In genomic region chr14:93035917-93036651, GRCh38 we compare ENCODE assay signal across 1 cellular context.
TF ChIP-seq lines count a peak whose summit lies in the region.

No MANE protein-coding gene starts in this region.

TF ChIP-seq in HepG2, 621 proteins besides CTCF, POLR2A, EP300 and RAD21 (continued from another document and continues in another):
- TF ChIP-seq KDM6A (CRISPR knock-in tag; IDR thresholded peaks at IDR 0.05; ENCODE audit: low read depth), result peak; percentile 71
- TF ChIP-seq ZNF446 (CRISPR knock-in tag; IDR thresholded peaks at IDR 0.05), result no peak
- TF ChIP-seq ZNF124 (CRISPR knock-in tag; IDR thresholded peaks at IDR 0.05), result no peak
- peak; percentile 46; the same call in 1 of the 2 replicates for TF ChIP-seq ZFP90 (CRISPR knock-in tag; IDR thresholded peaks at IDR 0.05; ENCODE audit: borderline replicate concordance)
- peak; percentile 53; the same call in 1 of the 2 replicates for TF ChIP-seq ELF3 (CRISPR knock-in tag; IDR thresholded peaks at IDR 0.05)
- TF ChIP-seq NFKBIZ (CRISPR knock-in tag; IDR thresholded peaks at IDR 0.05), result no peak
- no peak for TF ChIP-seq SYNCRIP (IDR thresholded peaks at IDR 0.05; ENCODE audit: insufficient read depth, low read depth, low read length)
- TF ChIP-seq ZNF367 (CRISPR knock-in tag; IDR thresholded peaks at IDR 0.05; ENCODE audit: borderline replicate concordance), result no peak
- TF ChIP-seq, protein P1, sequence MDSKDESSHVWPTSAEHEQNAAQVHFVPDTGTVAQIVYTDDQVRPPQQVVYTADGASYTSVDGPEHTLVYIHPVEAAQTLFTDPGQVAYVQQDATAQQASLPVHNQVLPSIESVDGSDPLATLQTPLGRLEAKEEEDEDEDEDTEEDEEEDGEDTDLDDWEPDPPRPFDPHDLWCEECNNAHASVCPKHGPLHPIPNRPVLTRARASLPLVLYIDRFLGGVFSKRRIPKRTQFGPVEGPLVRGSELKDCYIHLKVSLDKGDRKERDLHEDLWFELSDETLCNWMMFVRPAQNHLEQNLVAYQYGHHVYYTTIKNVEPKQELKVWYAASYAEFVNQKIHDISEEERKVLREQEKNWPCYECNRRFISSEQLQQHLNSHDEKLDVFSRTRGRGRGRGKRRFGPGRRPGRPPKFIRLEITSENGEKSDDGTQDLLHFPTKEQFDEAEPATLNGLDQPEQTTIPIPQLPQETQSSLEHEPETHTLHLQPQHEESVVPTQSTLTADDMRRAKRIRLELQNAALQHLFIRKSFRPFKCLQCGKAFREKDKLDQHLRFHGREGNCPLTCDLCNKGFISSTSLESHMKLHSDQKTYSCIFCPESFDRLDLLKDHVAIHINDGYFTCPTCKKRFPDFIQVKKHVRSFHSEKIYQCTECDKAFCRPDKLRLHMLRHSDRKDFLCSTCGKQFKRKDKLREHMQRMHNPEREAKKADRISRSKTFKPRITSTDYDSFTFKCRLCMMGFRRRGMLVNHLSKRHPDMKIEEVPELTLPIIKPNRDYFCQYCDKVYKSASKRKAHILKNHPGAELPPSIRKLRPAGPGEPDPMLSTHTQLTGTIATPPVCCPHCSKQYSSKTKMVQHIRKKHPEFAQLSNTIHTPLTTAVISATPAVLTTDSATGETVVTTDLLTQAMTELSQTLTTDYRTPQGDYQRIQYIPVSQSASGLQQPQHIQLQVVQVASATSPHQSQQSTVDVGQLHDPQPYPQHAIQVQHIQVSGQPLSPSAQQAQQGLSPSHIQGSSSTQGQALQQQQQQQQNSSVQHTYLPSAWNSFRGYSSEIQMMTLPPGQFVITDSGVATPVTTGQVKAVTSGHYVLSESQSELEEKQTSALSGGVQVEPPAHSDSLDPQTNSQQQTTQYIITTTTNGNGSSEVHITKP (CRISPR knock-in tag; IDR thresholded peaks at IDR 0.05; ENCODE audit: low read depth), result peak; percentile 30; the same call in 1 of the 2 replicates
- peak; percentile 73; the same call in 1 of the 2 replicates for TF ChIP-seq ZBTB3 (CRISPR knock-in tag; IDR thresholded peaks at IDR 0.05; ENCODE audit: borderline replicate concordance, low read depth)
- 0 out of 2 replicates have a peak, but pooled peaks have one; percentile 31 for TF ChIP-seq ZNF772 (CRISPR knock-in tag; IDR thresholded peaks at IDR 0.05)
- TF ChIP-seq MAFF (IDR thresholded peaks at IDR 0.05; ENCODE audit: low read depth, low read length), result no peak
- peak; percentile 83; the same call in 1 of the 2 replicates for TF ChIP-seq ZNF205 (CRISPR knock-in tag; IDR thresholded peaks at IDR 0.05)
- TF ChIP-seq, protein P2, sequence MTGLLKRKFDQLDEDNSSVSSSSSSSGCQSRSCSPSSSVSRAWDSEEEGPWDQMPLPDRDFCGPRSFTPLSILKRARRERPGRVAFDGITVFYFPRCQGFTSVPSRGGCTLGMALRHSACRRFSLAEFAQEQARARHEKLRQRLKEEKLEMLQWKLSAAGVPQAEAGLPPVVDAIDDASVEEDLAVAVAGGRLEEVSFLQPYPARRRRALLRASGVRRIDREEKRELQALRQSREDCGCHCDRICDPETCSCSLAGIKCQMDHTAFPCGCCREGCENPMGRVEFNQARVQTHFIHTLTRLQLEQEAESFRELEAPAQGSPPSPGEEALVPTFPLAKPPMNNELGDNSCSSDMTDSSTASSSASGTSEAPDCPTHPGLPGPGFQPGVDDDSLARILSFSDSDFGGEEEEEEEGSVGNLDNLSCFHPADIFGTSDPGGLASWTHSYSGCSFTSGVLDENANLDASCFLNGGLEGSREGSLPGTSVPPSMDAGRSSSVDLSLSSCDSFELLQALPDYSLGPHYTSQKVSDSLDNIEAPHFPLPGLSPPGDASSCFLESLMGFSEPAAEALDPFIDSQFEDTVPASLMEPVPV (CRISPR knock-in tag; IDR thresholded peaks at IDR 0.05), result no peak
- no peak for TF ChIP-seq ATF6 (CRISPR knock-in tag; conservative IDR thresholded peaks at IDR 0.05)
- TF ChIP-seq MTF1 (CRISPR knock-in tag; IDR thresholded peaks at IDR 0.05), result no peak
- no peak for TF ChIP-seq RFXAP (CRISPR knock-in tag; IDR thresholded peaks at IDR 0.05; ENCODE audit: borderline replicate concordance)
- TF ChIP-seq, protein P3, sequence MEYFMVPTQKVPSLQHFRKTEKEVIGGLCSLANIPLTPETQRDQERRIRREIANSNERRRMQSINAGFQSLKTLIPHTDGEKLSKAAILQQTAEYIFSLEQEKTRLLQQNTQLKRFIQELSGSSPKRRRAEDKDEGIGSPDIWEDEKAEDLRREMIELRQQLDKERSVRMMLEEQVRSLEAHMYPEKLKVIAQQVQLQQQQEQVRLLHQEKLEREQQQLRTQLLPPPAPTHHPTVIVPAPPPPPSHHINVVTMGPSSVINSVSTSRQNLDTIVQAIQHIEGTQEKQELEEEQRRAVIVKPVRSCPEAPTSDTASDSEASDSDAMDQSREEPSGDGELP (IDR thresholded peaks at IDR 0.05; ENCODE audit: borderline replicate concordance, low read depth), result peak; percentile 65; the same call in 1 of the 2 replicates
- no peak for TF ChIP-seq ATF7 (IDR thresholded peaks at IDR 0.05)
- TF ChIP-seq ATF7 (CRISPR knock-in tag; IDR thresholded peaks at IDR 0.05), result no peak
- TF ChIP-seq MEIS1 (CRISPR knock-in tag; IDR thresholded peaks at IDR 0.05; ENCODE audit: borderline replicate concordance), result peak; percentile 83; the same call in 1 of the 2 replicates
- peak; percentile 94 for TF ChIP-seq HDAC2 (CRISPR knock-in tag; IDR thresholded peaks at IDR 0.05)
- TF ChIP-seq ZNF546 (CRISPR knock-in tag; conservative IDR thresholded peaks at IDR 0.05), result no peak
- no peak for TF ChIP-seq ZNF274 (CRISPR knock-in tag; IDR thresholded peaks at IDR 0.05)
- TF ChIP-seq ZIK1 (CRISPR knock-in tag; IDR thresholded peaks at IDR 0.05; ENCODE audit: borderline replicate concordance, low read depth), result no peak; the same call in 1 of the 2 replicates
- TF ChIP-seq, protein P4, sequence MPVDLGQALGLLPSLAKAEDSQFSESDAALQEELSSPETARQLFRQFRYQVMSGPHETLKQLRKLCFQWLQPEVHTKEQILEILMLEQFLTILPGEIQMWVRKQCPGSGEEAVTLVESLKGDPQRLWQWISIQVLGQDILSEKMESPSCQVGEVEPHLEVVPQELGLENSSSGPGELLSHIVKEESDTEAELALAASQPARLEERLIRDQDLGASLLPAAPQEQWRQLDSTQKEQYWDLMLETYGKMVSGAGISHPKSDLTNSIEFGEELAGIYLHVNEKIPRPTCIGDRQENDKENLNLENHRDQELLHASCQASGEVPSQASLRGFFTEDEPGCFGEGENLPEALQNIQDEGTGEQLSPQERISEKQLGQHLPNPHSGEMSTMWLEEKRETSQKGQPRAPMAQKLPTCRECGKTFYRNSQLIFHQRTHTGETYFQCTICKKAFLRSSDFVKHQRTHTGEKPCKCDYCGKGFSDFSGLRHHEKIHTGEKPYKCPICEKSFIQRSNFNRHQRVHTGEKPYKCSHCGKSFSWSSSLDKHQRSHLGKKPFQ (CRISPR knock-in tag; IDR thresholded peaks at IDR 0.05; ENCODE audit: insufficient replicate concordance), result no peak
- TF ChIP-seq, protein P5, sequence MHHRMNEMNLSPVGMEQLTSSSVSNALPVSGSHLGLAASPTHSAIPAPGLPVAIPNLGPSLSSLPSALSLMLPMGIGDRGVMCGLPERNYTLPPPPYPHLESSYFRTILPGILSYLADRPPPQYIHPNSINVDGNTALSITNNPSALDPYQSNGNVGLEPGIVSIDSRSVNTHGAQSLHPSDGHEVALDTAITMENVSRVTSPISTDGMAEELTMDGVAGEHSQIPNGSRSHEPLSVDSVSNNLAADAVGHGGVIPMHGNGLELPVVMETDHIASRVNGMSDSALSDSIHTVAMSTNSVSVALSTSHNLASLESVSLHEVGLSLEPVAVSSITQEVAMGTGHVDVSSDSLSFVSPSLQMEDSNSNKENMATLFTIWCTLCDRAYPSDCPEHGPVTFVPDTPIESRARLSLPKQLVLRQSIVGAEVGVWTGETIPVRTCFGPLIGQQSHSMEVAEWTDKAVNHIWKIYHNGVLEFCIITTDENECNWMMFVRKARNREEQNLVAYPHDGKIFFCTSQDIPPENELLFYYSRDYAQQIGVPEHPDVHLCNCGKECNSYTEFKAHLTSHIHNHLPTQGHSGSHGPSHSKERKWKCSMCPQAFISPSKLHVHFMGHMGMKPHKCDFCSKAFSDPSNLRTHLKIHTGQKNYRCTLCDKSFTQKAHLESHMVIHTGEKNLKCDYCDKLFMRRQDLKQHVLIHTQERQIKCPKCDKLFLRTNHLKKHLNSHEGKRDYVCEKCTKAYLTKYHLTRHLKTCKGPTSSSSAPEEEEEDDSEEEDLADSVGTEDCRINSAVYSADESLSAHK (CRISPR knock-in tag; IDR thresholded peaks at IDR 0.05; ENCODE audit: borderline replicate concordance), result no peak
- no peak for TF ChIP-seq ARID3A (IDR thresholded peaks at IDR 0.05; ENCODE audit: low read depth, low read length)
- TF ChIP-seq POGZ (CRISPR knock-in tag; IDR thresholded peaks at IDR 0.05), result peak; percentile 45; the same call in 1 of the 2 replicates
- TF ChIP-seq ZNF7 (CRISPR knock-in tag; IDR thresholded peaks at IDR 0.05), result no peak
- TF ChIP-seq, protein P6, sequence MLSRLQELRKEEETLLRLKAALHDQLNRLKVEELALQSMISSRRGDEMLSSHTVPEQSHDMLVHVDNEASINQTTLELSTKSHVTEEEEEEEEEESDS (CRISPR knock-in tag; IDR thresholded peaks at IDR 0.05; ENCODE audit: borderline replicate concordance), result no peak
- TF ChIP-seq, protein P7, sequence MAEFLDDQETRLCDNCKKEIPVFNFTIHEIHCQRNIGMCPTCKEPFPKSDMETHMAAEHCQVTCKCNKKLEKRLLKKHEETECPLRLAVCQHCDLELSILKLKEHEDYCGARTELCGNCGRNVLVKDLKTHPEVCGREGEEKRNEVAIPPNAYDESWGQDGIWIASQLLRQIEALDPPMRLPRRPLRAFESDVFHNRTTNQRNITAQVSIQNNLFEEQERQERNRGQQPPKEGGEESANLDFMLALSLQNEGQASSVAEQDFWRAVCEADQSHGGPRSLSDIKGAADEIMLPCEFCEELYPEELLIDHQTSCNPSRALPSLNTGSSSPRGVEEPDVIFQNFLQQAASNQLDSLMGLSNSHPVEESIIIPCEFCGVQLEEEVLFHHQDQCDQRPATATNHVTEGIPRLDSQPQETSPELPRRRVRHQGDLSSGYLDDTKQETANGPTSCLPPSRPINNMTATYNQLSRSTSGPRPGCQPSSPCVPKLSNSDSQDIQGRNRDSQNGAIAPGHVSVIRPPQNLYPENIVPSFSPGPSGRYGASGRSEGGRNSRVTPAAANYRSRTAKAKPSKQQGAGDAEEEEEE (CRISPR knock-in tag; IDR thresholded peaks at IDR 0.05; ENCODE audit: borderline replicate concordance), result no peak
- peak; percentile 91 for TF ChIP-seq HOXA3 (CRISPR knock-in tag; IDR thresholded peaks at IDR 0.05)
- TF ChIP-seq TSC22D2 (CRISPR knock-in tag; IDR thresholded peaks at IDR 0.05; ENCODE audit: borderline replicate concordance), result 0 out of 2 replicates have a peak, but pooled peaks have one; percentile 35
- no peak for TF ChIP-seq MED13 (CRISPR knock-in tag; IDR thresholded peaks at IDR 0.05)
- peak; percentile 70 for TF ChIP-seq RAD51 (IDR thresholded peaks at IDR 0.05; ENCODE audit: borderline replicate concordance)
- peak; percentile 77; the same call in 1 of the 2 replicates for TF ChIP-seq ERF (CRISPR knock-in tag; IDR thresholded peaks at IDR 0.05)
- TF ChIP-seq CCAR2 (optimal IDR thresholded peaks at IDR 0.05; ENCODE audit: low read depth, low read length), result no peak
- TF ChIP-seq, protein P8, sequence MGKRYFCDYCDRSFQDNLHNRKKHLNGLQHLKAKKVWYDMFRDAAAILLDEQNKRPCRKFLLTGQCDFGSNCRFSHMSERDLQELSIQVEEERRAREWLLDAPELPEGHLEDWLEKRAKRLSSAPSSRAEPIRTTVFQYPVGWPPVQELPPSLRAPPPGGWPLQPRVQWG (CRISPR knock-in tag; IDR thresholded peaks at IDR 0.05; ENCODE audit: borderline replicate concordance, low read depth), result no peak
- peak; percentile 31; the same call in 1 of the 2 replicates for TF ChIP-seq FOXK2 (IDR thresholded peaks at IDR 0.05)
- TF ChIP-seq MAFG (CRISPR knock-in tag; IDR thresholded peaks at IDR 0.05), result no peak
- TF ChIP-seq ZNF138 (CRISPR knock-in tag; IDR thresholded peaks at IDR 0.05; ENCODE audit: low read depth), result no peak
- peak; percentile 74; the same call in 1 of the 2 replicates for TF ChIP-seq KDM3A (CRISPR knock-in tag; IDR thresholded peaks at IDR 0.05; ENCODE audit: low read depth)
- TF ChIP-seq THYN1 (CRISPR knock-in tag; IDR thresholded peaks at IDR 0.05; ENCODE audit: borderline replicate concordance, low read depth), result no peak
- peak; percentile 89 for TF ChIP-seq ATF2 (CRISPR knock-in tag; IDR thresholded peaks at IDR 0.05)
- TF ChIP-seq TBX2 (CRISPR knock-in tag; IDR thresholded peaks at IDR 0.05; ENCODE audit: borderline replicate concordance), result peak; percentile 85
